In genomic region chr19:58362272-58362994, GRCh38 we compare ENCODE assay signal across 8 cellular contexts. TPM values are rescaled to one million over a fixed set of nuclear protein-coding genes. Genes with fewer than 3 reads are reported as not detected.
DNase-seq lines count a peak whose midpoint lies in the region; ATAC-seq and TF ChIP-seq lines count a peak whose summit lies in the region.

Gene ZNF497 (minus strand): TSS chr19:58362751. CDS start chr19:58357635, 5,116 bp downstream.

- no peaks in the 10 kb centered on the region for H3K9me3 Mint-ChIP-seq in endothelial cell (ENCODE audit: unreplicated experiment)
- no peaks in the 10 kb centered on the region for H3K9me3 Mint-ChIP-seq in mesothelial cell of epicardium

- H3K4me1 Mint-ChIP-seq in endothelial cell (ENCODE audit: unreplicated experiment) (peaks cover 3% of the 10 kb centered on the region), mesothelial cell of epicardium (peaks cover 10% of the 10 kb centered on the region)

- H3K36me3 Mint-ChIP-seq in endothelial cell (ENCODE audit: low read depth, unreplicated experiment) (peaks cover 6% of the 10 kb centered on the region), mesothelial cell of epicardium (peaks cover 3% of the 10 kb centered on the region)

- H3K4me3 Mint-ChIP-seq in endothelial cell (ENCODE audit: unreplicated experiment): peak within 1 kb of the TSS; percentile 97
- peak within 1 kb of the TSS; percentile 98 for H3K4me3 Mint-ChIP-seq in mesothelial cell of epicardium

- in situ Hi-C loops in Caki2 (cut with HindIII; ENCODE audit: low pct_unique_long_range_greater_than_20kb, low sequenced_read_pairs): no loop called here

- H3K27me3 Mint-ChIP-seq in endothelial cell (ENCODE audit: unreplicated experiment) (peaks cover 13% of the 10 kb centered on the region), mesothelial cell of epicardium (ENCODE audit: low read depth) (no peaks in the 10 kb centered on the region)

- H3K27ac Mint-ChIP-seq in endothelial cell (ENCODE audit: unreplicated experiment): peak within 1 kb of the TSS; percentile 100
- H3K27ac Mint-ChIP-seq in mesothelial cell of epicardium: peak within 1 kb of the TSS; percentile 99

- peak; percentile 89 for ATAC-seq in GM21390 (IDR thresholded peaks at IDR 0.05; ENCODE audit: unreplicated experiment)

- TF ChIP-seq CTCF in endothelial cell (IDR thresholded peaks at IDR 0.05; ENCODE audit: unreplicated experiment) (no peak), mesothelial cell of epicardium (IDR thresholded peaks at IDR 0.05; ENCODE audit: unreplicated experiment) (no peak)

- DNase-seq in Caki2 (ENCODE audit: low read depth): peak; percentile 99
- peak; percentile 62 to 100 (median 98) for DNase-seq in HUDEP-2 (lab: John Stamatoyannopoulos, UW; ENCODE audit: unreplicated experiment in 76 of 76)
- peak; percentile 90 for DNase-seq in NOMO-1 treated with dmso at 0.1 percent for 144 hours (lab: John Stamatoyannopoulos, UW; ENCODE audit: unreplicated experiment)
- peak; percentile 88 for DNase-seq in activated CD8-positive, alpha-beta memory T cell treated with anti-CD3 and anti-CD28 coated beads, Interleukin-2, amount 50 U/mL, for 1 hour (ENCODE audit: extremely low read depth)
- DNase-seq in endothelial cell (ENCODE audit: low spot score): peak; percentile 97
- DNase-seq in mesothelial cell of epicardium (ENCODE audit: low spot score in 2 of 2, unreplicated experiment in 2 of 2): peak; percentile 95 to 98
- DNase-seq in stimulated activated CD8-positive, alpha-beta memory T cell treated with anti-CD3 and anti-CD28 coated beads, Interleukin-15, amount 100 ng/mL, for 4 hours (ENCODE audit: low read depth in 2 of 2): peak; percentile 93 to 95

RNA-seq across cellular contexts. Expression of gene ZNF497, which starts in this region (rescaled TPM):
- total RNA-seq in Caki2 (2014; rRNA removed; shearing (Covaris generic); ENCODE audit: low replicate concordance): 0.20 and 0.98 TPM in 2 replicates
- 3.6 TPM for total RNA-seq in endothelial cell (ENCODE audit: unreplicated experiment)
- total RNA-seq in mesothelial cell of epicardium: 6.6 to 7.6 TPM (median 6.9 TPM) in 3 replicates

Comparison
In these comparisons a context has a peak if more than half of its experiments do, and no peak if none do; other contexts are left out.
1. Peak in every context shown above with its lines: DNase-seq and ATAC-seq.
2. Peak in DNase-seq in Caki2; RNA of the gene not detected or under 1 TPM.